In genomic region chr16:16861546-16861945, GRCh38 we compare ENCODE assay signal across 1 cellular context.
TF ChIP-seq lines count a peak whose summit lies in the region.

No MANE protein-coding gene starts in this region.

TF ChIP-seq in GM12878, 131 proteins besides CTCF, POLR2A, EP300 and RAD21 (continued from another document):
- TF ChIP-seq SKIL (IDR thresholded peaks at IDR 0.05; ENCODE audit: low read depth, poor library complexity, severe bottlenecking) (peak; percentile 27), E2F4 (IDR thresholded peaks at IDR 0.05; ENCODE audit: low read depth, low read length) (no peak), NBN (IDR thresholded peaks at IDR 0.05) (no peak), ZNF217 (IDR thresholded peaks at IDR 0.05) (no peak), ESRRA (IDR thresholded peaks at IDR 0.05; ENCODE audit: low read length) (no peak), HSF1 (IDR thresholded peaks at IDR 0.05; ENCODE audit: low read depth, low read length) (no peak), ZSCAN29 (IDR thresholded peaks at IDR 0.05) (no peak), FOXM1 (IDR thresholded peaks at IDR 0.05; ENCODE audit: low read depth, low read length) (0 out of 2 replicates have a peak, but pooled peaks have one; percentile 23), DPF2 (IDR thresholded peaks at IDR 0.05) (0 out of 2 replicates have a peak, but pooled peaks have one; percentile 22), ZNF207 (IDR thresholded peaks at IDR 0.05; ENCODE audit: borderline replicate concordance) (0 out of 2 replicates have a peak, but pooled peaks have one; percentile 22), CEBPB (IDR thresholded peaks at IDR 0.05; ENCODE audit: borderline replicate concordance in 1 of 2, low read depth in 2 of 2, low read length in 2 of 2) (no peak), KDM1A (IDR thresholded peaks at IDR 0.05; ENCODE audit: borderline replicate concordance) (no peak), ZBED1 (IDR thresholded peaks at IDR 0.05; ENCODE audit: borderline replicate concordance) (no peak), ATF7 (IDR thresholded peaks at IDR 0.05; ENCODE audit: low read depth) (no peak), SREBF2 (IDR thresholded peaks at IDR 0.05; ENCODE audit: low read length) (no peak), SIX5 (IDR thresholded peaks at IDR 0.05; ENCODE audit: low read depth, low read length, severe bottlenecking) (no peak), TBL1XR1 (IDR thresholded peaks at IDR 0.05; ENCODE audit: low read depth, low read length) (no peak), TCF3 (IDR thresholded peaks at IDR 0.05; ENCODE audit: borderline replicate concordance, insufficient read depth, low read depth, low read length) (peak; percentile 31; the same call in 1 of the 2 replicates), IRF4 (IDR thresholded peaks at IDR 0.05; ENCODE audit: low read depth, low read length) (0 out of 2 replicates have a peak, but pooled peaks have one; percentile 17), POU2F2 (IDR thresholded peaks at IDR 0.05; ENCODE audit: borderline replicate concordance, low read depth, low read length) (no peak), WRNIP1 (IDR thresholded peaks at IDR 0.05; ENCODE audit: borderline replicate concordance, low read depth, low read length) (no peak), ZNF24 (IDR thresholded peaks at IDR 0.05) (no peak), SMC3 (IDR thresholded peaks at IDR 0.05; ENCODE audit: borderline replicate concordance, low read length) (peak; percentile 95), MTA2 (IDR thresholded peaks at IDR 0.05; ENCODE audit: low read depth) (0 out of 2 replicates have a peak, but pooled peaks have one; percentile 35), LARP7 (IDR thresholded peaks at IDR 0.05) (no peak), SP1 (IDR thresholded peaks at IDR 0.05; ENCODE audit: low read depth, low read length) (no peak), IRF3 (IDR thresholded peaks at IDR 0.05) (no peak), ZBTB11 (CRISPR knock-in tag; IDR thresholded peaks at IDR 0.05) (no peak), USF2 (IDR thresholded peaks at IDR 0.05; ENCODE audit: borderline replicate concordance, low read depth, low read length) (no peak), IKZF2 (IDR thresholded peaks at IDR 0.05) (no peak), SMARCA5 (IDR thresholded peaks at IDR 0.05) (no peak), EGR1 (IDR thresholded peaks at IDR 0.05; ENCODE audit: borderline replicate concordance in 1 of 2, low read depth in 2 of 2, low read length in 2 of 2) (no peak), EZH2 (IDR thresholded peaks at IDR 0.05; ENCODE audit: borderline replicate concordance, control insufficient read depth, low read depth, low read length) (no peak), ZBTB33 (IDR thresholded peaks at IDR 0.05) (no peak), YBX1 (IDR thresholded peaks at IDR 0.05) (no peak), CUX1 (IDR thresholded peaks at IDR 0.05; ENCODE audit: insufficient replicate concordance, low read depth, low read length) (no peak), MAX (IDR thresholded peaks at IDR 0.05; ENCODE audit: low read depth, low read length) (no peak), IKZF1 (conservative IDR thresholded peaks at IDR 0.05) (peak; percentile 37), SUZ12 (IDR thresholded peaks at IDR 0.05; ENCODE audit: unreplicated experiment) (no peak), ZNF384 (IDR thresholded peaks at IDR 0.05; ENCODE audit: borderline replicate concordance, low read depth, low read length) (no peak), KLF5 (IDR thresholded peaks at IDR 0.05; ENCODE audit: partially characterized antibody) (no peak), ELK1 (IDR thresholded peaks at IDR 0.05; ENCODE audit: low read depth, low read length) (no peak), NFYA (IDR thresholded peaks at IDR 0.05; ENCODE audit: borderline replicate concordance, low read depth, low read length) (no peak), HDAC6 (IDR thresholded peaks at IDR 0.05; ENCODE audit: unreplicated experiment) (no peak), FOS (IDR thresholded peaks at IDR 0.05; ENCODE audit: borderline replicate concordance, extremely low read depth, insufficient read length) (no peak), YY1 (IDR thresholded peaks at IDR 0.05; ENCODE audit: low read depth, low read length) (peak; percentile 67; the same call in 1 of the 2 replicates)
